Comparison of ENCODE assay signal across 8 cellular contexts in the genomic region with DNA sequence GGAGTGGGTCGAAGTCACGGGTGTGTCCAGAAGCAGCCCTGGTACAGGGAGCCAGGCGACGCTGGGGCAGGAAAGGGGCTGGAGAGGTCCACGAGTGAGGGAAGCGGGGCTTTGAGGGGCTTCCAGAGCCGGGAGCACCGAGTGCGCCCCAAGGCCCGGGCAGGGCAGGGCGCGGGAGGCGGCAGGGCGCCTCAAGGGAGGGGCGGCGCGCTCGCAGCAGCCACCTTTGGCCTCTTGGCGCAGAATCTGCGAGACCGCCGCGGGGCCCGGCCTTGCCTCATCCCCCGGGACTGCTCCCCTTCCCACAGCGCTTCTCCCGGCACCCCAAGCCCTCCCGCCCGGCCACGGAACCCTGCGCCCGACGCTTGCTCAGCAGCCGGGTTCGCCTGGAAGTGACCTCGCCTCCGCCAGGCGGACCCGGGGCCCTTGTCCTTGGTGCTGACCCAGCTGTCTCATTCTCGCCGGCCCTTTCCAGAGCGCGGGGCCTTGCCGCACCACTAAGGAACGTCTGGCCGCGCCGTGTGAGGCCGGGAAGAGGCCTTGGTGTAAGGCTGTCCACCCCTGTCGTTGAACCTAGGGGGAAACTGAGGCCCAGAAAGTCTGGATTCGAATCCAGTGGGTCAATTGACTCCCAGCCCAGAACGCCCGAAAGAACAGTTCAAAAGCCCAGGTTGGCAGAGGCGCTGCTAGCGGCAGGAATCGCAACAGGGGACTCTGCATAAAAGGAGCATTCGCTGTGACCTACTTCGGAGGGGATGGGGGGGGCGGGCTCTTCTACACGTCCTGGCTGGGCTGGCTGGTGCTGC. TPM values are rescaled to one million over a fixed set of nuclear protein-coding genes. Genes with fewer than 3 reads are reported as not detected.
DNase-seq lines count a peak whose midpoint lies in the region; ATAC-seq, FAIRE-seq and TF ChIP-seq lines count a peak whose summit lies in the region.

No MANE protein-coding gene starts in this region.

- H3K4me1 ChIP-seq in Caco-2 = no peaks in the 10 kb centered on the region
- peaks cover 3% of the 10 kb centered on the region for H3K4me1 ChIP-seq in keratinocyte (ENCODE audit: control insufficient read depth, extremely low read depth, insufficient read depth, low read length)

- DNase-seq in Caco-2 (peak; percentile 53 to 73), T-cell (peak in 10 of 34 experiments; percentile 2 to 20 (median 13)), cerebellar cortex (ENCODE audit: low spot score) (peak; percentile 70), keratinocyte (ENCODE audit: low read depth, low spot score) (no peak), CD14-positive monocyte (ENCODE audit: low spot score) (no peak)
- peak; percentile 22 for DNase-seq in stimulated activated CD4-positive, alpha-beta T cell treated with anti-CD3 and anti-CD28 coated beads, Interleukin-12 subunit alpha, Interleukin-12 subunit beta, amount 100 ng/mL, for 4 hours

- no peak for FAIRE-seq in keratinocyte (lab: Jason Lieb, UNC)

- dilution Hi-C loops in keratinocyte (cut with MboI; ENCODE audit: extremely low pct_ligation_motif_present, low sequenced_read_pairs) = no loop called here

- H3K4me1 Mint-ChIP-seq in Caco-2 (ENCODE audit: low read depth, unreplicated experiment) (no peaks in the 10 kb centered on the region), T-cell (peaks cover 7 to 16% (median 16%) of the 10 kb centered on the region in 3 donors), CD14-positive monocyte (peaks cover 5% of the 10 kb centered on the region)

- H3K9me1 ChIP-seq in keratinocyte (ENCODE audit: control insufficient read depth, extremely low read depth, insufficient read depth, low read length) = no peaks in the 10 kb centered on the region

- TF ChIP-seq CTCF in Caco-2 (IDR thresholded peaks at IDR 0.05; ENCODE audit: insufficient read depth in 1 of 2, low read depth in 1 of 2, low read length in 1 of 2, severe bottlenecking in 1 of 2, unreplicated experiment in 1 of 2) (no peak), keratinocyte (optimal IDR thresholded peaks at IDR 0.05 in 1 of 3, IDR thresholded peaks at IDR 0.05 in 1 of 3, conservative IDR thresholded peaks at IDR 0.05 in 1 of 3; ENCODE audit: extremely low read depth in 1 of 3, insufficient read depth in 2 of 3, low read length in 3 of 3) (no peak), CD14-positive monocyte (IDR thresholded peaks at IDR 0.05) (no peak)

- no peaks in the 10 kb centered on the region for H4K20me1 ChIP-seq in keratinocyte (ENCODE audit: control insufficient read depth, extremely low read depth, insufficient read depth, low read length)

- no peaks in the 10 kb centered on the region for H3K27me3 ChIP-seq in Caco-2 (replicated peaks; ENCODE audit: control insufficient read depth, insufficient read depth, low read length)
- H3K27me3 ChIP-seq in keratinocyte (ENCODE audit: control insufficient read depth, extremely low read depth, insufficient read depth, low read length) = peaks cover 50% of the 10 kb centered on the region

- H3K4me3 Mint-ChIP-seq in Caco-2 (ENCODE audit: unreplicated experiment) (peak overlapping the region; percentile 22), T-cell (peak overlapping the region; percentile 25 to 76 (median 50)), CD14-positive monocyte (peak overlapping the region in 1 of 2 donors; percentile 65)

- H3K36me3 ChIP-seq in Caco-2 (ENCODE audit: control insufficient read depth, insufficient read depth, low read length) = no peaks in the 10 kb centered on the region
- no peaks in the 10 kb centered on the region for H3K36me3 ChIP-seq in keratinocyte (ENCODE audit: control insufficient read depth in 2 of 2, extremely low read depth in 1 of 2, insufficient read depth in 2 of 2, low read length in 2 of 2)

- no peak overlapping the region for H3K9ac ChIP-seq in keratinocyte (ENCODE audit: control insufficient read depth, extremely low read depth, insufficient read depth, low read length)

- no peaks in the 10 kb centered on the region for H3K36me3 Mint-ChIP-seq in Caco-2 (ENCODE audit: insufficient read depth, unreplicated experiment)
- peaks cover 2% of the 10 kb centered on the region for H3K36me3 Mint-ChIP-seq in T-cell
- H3K36me3 Mint-ChIP-seq in CD14-positive monocyte = peaks cover 0 to 2% of the 10 kb centered on the region in 2 donors

- no peak overlapping the region for H3K27ac Mint-ChIP-seq in Caco-2 (ENCODE audit: unreplicated experiment)
- no peak overlapping the region for H3K27ac Mint-ChIP-seq in T-cell
- no peak overlapping the region for H3K27ac Mint-ChIP-seq in CD14-positive monocyte

- BruUV-seq in Caco-2 (replicated peaks; lab: Mats Ljungman, UMichigan) = no TSS peak

- H3K9me3 Mint-ChIP-seq in Caco-2 (ENCODE audit: unreplicated experiment) = no peaks in the 10 kb centered on the region
- peaks cover 4 to 6% (median 6%) of the 10 kb centered on the region in 3 donors for H3K9me3 Mint-ChIP-seq in T-cell
- peaks cover 0 to 15% (median 1%) of the 10 kb centered on the region in 7 donors for H3K9me3 Mint-ChIP-seq in CD14-positive monocyte

- H3K9me3 ChIP-seq in Caco-2 = no peaks in the 10 kb centered on the region
- no peaks in the 10 kb centered on the region for H3K9me3 ChIP-seq in keratinocyte (ENCODE audit: control insufficient read depth, low read depth, low read length)

- no peaks in the 10 kb centered on the region for H3K79me2 ChIP-seq in keratinocyte (ENCODE audit: control insufficient read depth, insufficient read depth, low read length)

- POLR2A ChIA-PET in Caco-2 (lab: Charles Lee) (no interaction called here), T-cell (lab: Charles Lee) (no interaction called here)

- H3K27me3 Mint-ChIP-seq in Caco-2 (ENCODE audit: insufficient read depth, unreplicated experiment) = peaks cover 12% of the 10 kb centered on the region
- H3K27me3 Mint-ChIP-seq in T-cell = peaks cover 59 to 65% of the 10 kb centered on the region in 2 donors
- H3K27me3 Mint-ChIP-seq in CD14-positive monocyte (ENCODE audit: low read depth in 3 of 3) = peaks cover 56 to 79% (median 78%) of the 10 kb centered on the region in 3 donors

- H3K4me3 ChIP-seq in Caco-2 (ENCODE audit: low read depth, low read length) (peak overlapping the region; percentile 24), keratinocyte (ENCODE audit: control insufficient read depth in 2 of 3, extremely low read depth in 1 of 3, insufficient read depth in 2 of 3, low read depth in 1 of 3, low read length in 3 of 3) (peak overlapping the region; percentile 32 to 41 (median 33))

- H2AFZ ChIP-seq in keratinocyte (ENCODE audit: control insufficient read depth, low read length) = no peak overlapping the region

- ATAC-seq in GM19455 (IDR thresholded peaks at IDR 0.05; ENCODE audit: unreplicated experiment) (peak; percentile 38), HG03571 (IDR thresholded peaks at IDR 0.05; ENCODE audit: unreplicated experiment) (peak; percentile 26), T-cell (replicated peaks in 1 of 4) (peak; percentile 36 to 53 (median 38))

- peak overlapping the region; percentile 81 for H3K4me2 ChIP-seq in keratinocyte (ENCODE audit: control insufficient read depth, extremely low read depth, insufficient read depth, low read depth, low read length)

- no peak overlapping the region for H3K27ac ChIP-seq in keratinocyte (ENCODE audit: control insufficient read depth, insufficient read depth, low read length)

- intact Hi-C loops in Caco-2 (cut with micrococcal nuclease; ENCODE audit: unreplicated experiment) = no loop called here
- intact Hi-C loops in CD14-positive monocyte (cut with micrococcal nuclease) = no loop called here

- CTCF ChIA-PET in Caco-2 (lab: Charles Lee) (no interaction called here), T-cell (lab: Charles Lee) (interaction anchor here in 1 of 2 donors (0.6 kb wide), 1 partner anchor 35 kb away, joined by 3 read pairs; no protein-coding TSS in a partner anchor)

RNA-seq across cellular contexts. Expression of a gene that starts 0.6 kb away (rescaled TPM):
- total RNA-seq in Caco-2 (2022) (not detected in 2 replicates), T-cell (under 1 TPM in 2 of 5 donors, not detected in 3; 0.07 to 0.15 TPM)
- polyA plus RNA-seq in keratinocyte (7.5 to 11.0 TPM (median 8.5 TPM) in 3 replicates), CD14-positive monocyte (under 1 TPM; 0.12 to 0.16 TPM)
- 0.62 TPM for polyA plus RNA-seq in keratinocyte (2011; ENCODE audit: low read depth)
- 7.0 and 7.8 TPM in 2 replicates for polyA plus RNA-seq in keratinocyte (2011; cell fraction: cytosol; rRNA removed)
- polyA plus RNA-seq in keratinocyte (2011; cell fraction: nucleus; rRNA removed) = 5.6 and 7.3 TPM in 2 replicates
- polyA plus RNA-seq in keratinocyte (2012; ENCODE audit: low replicate concordance) = 3.1 and 4.4 TPM in 2 replicates
- 6.4 to 12.5 TPM (median 12.2 TPM) in 3 replicates for polyA minus RNA-seq in keratinocyte
- polyA minus RNA-seq in keratinocyte (2011; cell fraction: cytosol; rRNA and poly(A)+ RNA removed) = 5.2 TPM
- polyA minus RNA-seq in keratinocyte (2011; cell fraction: nucleus; rRNA and poly(A)+ RNA removed) = 6.3 and 9.3 TPM in 2 replicates

Comparison
In these comparisons a context has a peak if more than half of its experiments do, and no peak if none do; other contexts are left out.
1. DNase-seq: peak in Caco-2 (2 of 2), cerebellar cortex (single experiment) and stimulated activated CD4-positive, alpha-beta T cell treated with anti-CD3 and anti-CD28 coated beads, Interleukin-12 subunit alpha, Interleukin-12 subunit beta, amount 100 ng/mL, for 4 hours (single experiment); none in keratinocyte (single experiment) and CD14-positive monocyte (single experiment).
2. Peak in every context shown above with its lines, with median percentiles within 50 percentile points of each other: ATAC-seq.